Comparison of ENCODE assay signal across 13 cellular contexts in genomic region chr17:48440660-48441059, GRCh38. TPM values are rescaled to one million over a fixed set of nuclear protein-coding genes. Genes with fewer than 3 reads are reported as not detected.
DNase-seq lines count a peak whose midpoint lies in the region; ATAC-seq and TF ChIP-seq lines count a peak whose summit lies in the region.
"Had no signal": no experiment of that assay in that cellular context is flagged by ENCODE, and none has a peak within 500 bp of the region (broad histone marks: within the 10 kb centered on the region; RNA-seq: fewer than 3 reads in every experiment).

No MANE protein-coding gene starts in this region.

- peak overlapping the region; percentile 98 for H3K27ac Mint-ChIP-seq in activated CD8-positive, alpha-beta memory T cell treated with anti-CD3 and anti-CD28 coated beads, Interleukin-2, amount 10 ng/mL, durations not matched to agents 7 days and 5 days
- H3K27ac Mint-ChIP-seq in activated naive CD8-positive, alpha-beta T cell treated with anti-CD3 and anti-CD28 coated beads, Interleukin-2, amount 10 ng/mL, durations not matched to agents 7 days and 5 days: peak overlapping the region; percentile 87
- peak overlapping the region; percentile 97 for H3K27ac Mint-ChIP-seq in stimulated activated naive B cell treated with anti-CD40 and anti-IgM and Interleukin-4, amounts not matched to agents 10 μg/mL and 1 μg/mL and 100 μg/mL, for 72 hours

- H3K4me1 ChIP-seq in MM.1S (ENCODE audit: low read length): peaks cover 66% of the 10 kb centered on the region

- H3K4me2 ChIP-seq in MM.1S (ENCODE audit: low read depth, low read length): peak overlapping the region; percentile 45

- peak overlapping the region; percentile 16; the same call in 1 of the 2 replicates for H3K4me3 ChIP-seq in MM.1S (ENCODE audit: low read length)
- H3K4me3 ChIP-seq: lower lobe of right lung had no signal

- peak overlapping the region; percentile 52 for H3K4me3 Mint-ChIP-seq in activated CD8-positive, alpha-beta memory T cell treated with anti-CD3 and anti-CD28 coated beads, Interleukin-2, amount 10 ng/mL, durations not matched to agents 7 days and 5 days
- peak overlapping the region; percentile 68 for H3K4me3 Mint-ChIP-seq in activated naive CD8-positive, alpha-beta T cell treated with anti-CD3 and anti-CD28 coated beads, Interleukin-2, amount 10 ng/mL, durations not matched to agents 7 days and 5 days
- H3K4me3 Mint-ChIP-seq in stimulated activated naive B cell treated with anti-CD40 and anti-IgM and Interleukin-4, amounts not matched to agents 10 μg/mL and 1 μg/mL and 100 μg/mL, for 72 hours: peak overlapping the region in 1 of 2 donors; percentile 23

- H3F3A ChIP-seq in MM.1S (ENCODE audit: insufficient read depth, low read length): peaks cover 36% of the 10 kb centered on the region

- no peaks in the 10 kb centered on the region for H3K27me3 Mint-ChIP-seq in activated CD8-positive, alpha-beta memory T cell treated with anti-CD3 and anti-CD28 coated beads, Interleukin-2, amount 10 ng/mL, durations not matched to agents 7 days and 5 days
- H3K27me3 Mint-ChIP-seq in activated naive CD8-positive, alpha-beta T cell treated with anti-CD3 and anti-CD28 coated beads, Interleukin-2, amount 10 ng/mL, durations not matched to agents 7 days and 5 days: no peaks in the 10 kb centered on the region
- H3K27me3 Mint-ChIP-seq in stimulated activated naive B cell treated with anti-CD40 and anti-IgM and Interleukin-4, amounts not matched to agents 10 μg/mL and 1 μg/mL and 100 μg/mL, for 72 hours: peaks cover 10 to 16% of the 10 kb centered on the region in 2 donors

- peak; percentile 9 for ATAC-seq in activated CD8-positive, alpha-beta memory T cell treated with anti-CD3 and anti-CD28 coated beads, Interleukin-2, amount 10 ng/mL, durations not matched to agents 7 days and 5 days
- peak; percentile 13 for ATAC-seq in activated naive CD8-positive, alpha-beta T cell treated with anti-CD3 and anti-CD28 coated beads, Interleukin-2, amount 10 ng/mL, durations not matched to agents 7 days and 5 days (ENCODE audit: low read depth)
- ATAC-seq in stimulated activated naive B cell treated with anti-CD40 and anti-IgM and Interleukin-4, amounts not matched to agents 10 μg/mL and 1 μg/mL and 100 μg/mL, for 72 hours (replicated peaks): no peak
- ATAC-seq in HG03025 (IDR thresholded peaks at IDR 0.05; ENCODE audit: low FRiP score, unreplicated experiment) (no peak), HG02678 (IDR thresholded peaks at IDR 0.05; ENCODE audit: unreplicated experiment) (no peak)

- H3K9me3 Mint-ChIP-seq in activated CD8-positive, alpha-beta memory T cell treated with anti-CD3 and anti-CD28 coated beads, Interleukin-2, amount 10 ng/mL, durations not matched to agents 7 days and 5 days (ENCODE audit: low read depth): peaks cover 2% of the 10 kb centered on the region
- H3K9me3 Mint-ChIP-seq in activated naive CD8-positive, alpha-beta T cell treated with anti-CD3 and anti-CD28 coated beads, Interleukin-2, amount 10 ng/mL, durations not matched to agents 7 days and 5 days: peaks cover 6% of the 10 kb centered on the region
- H3K9me3 Mint-ChIP-seq in stimulated activated naive B cell treated with anti-CD40 and anti-IgM and Interleukin-4, amounts not matched to agents 10 μg/mL and 1 μg/mL and 100 μg/mL, for 72 hours: peaks cover 8 to 14% of the 10 kb centered on the region in 2 donors

- H4K20me1 ChIP-seq in MM.1S (ENCODE audit: insufficient read depth, low read length): no peaks in the 10 kb centered on the region

- H3K79me2 ChIP-seq in MM.1S (ENCODE audit: low read length): no peaks in the 10 kb centered on the region

- no peaks in the 10 kb centered on the region for H3K9me3 ChIP-seq in MM.1S (replicated peaks; ENCODE audit: insufficient read depth, low read length)
- H3K9me3 ChIP-seq: lower lobe of right lung, neutrophil had no signal

- no peaks in the 10 kb centered on the region for H3K36me3 ChIP-seq in MM.1S (replicated peaks; ENCODE audit: insufficient read depth, low read length)
- H3K36me3 ChIP-seq: lower lobe of right lung, neutrophil had no signal

- DNase-seq in activated CD8-positive, alpha-beta memory T cell treated with anti-CD3 and anti-CD28 coated beads, Interleukin-2, amount 10 ng/mL, durations not matched to agents 7 days and 5 days: no peak
- no peak for DNase-seq in activated CD8-positive, alpha-beta memory T cell treated with anti-CD3 and anti-CD28 coated beads, Interleukin-2, amount 50 U/mL, for 48 hours
- DNase-seq in MM.1S (no peak), NCI-H1092 treated with DMSO at 0.1 percent for 48 hours (lab: John Stamatoyannopoulos, UW) (no peak)
- no peak for DNase-seq in activated naive CD8-positive, alpha-beta T cell treated with anti-CD3 and anti-CD28 coated beads, Interleukin-2, amount 10 ng/mL, durations not matched to agents 7 days and 5 days
- no peak for DNase-seq in stimulated activated naive B cell treated with anti-CD40 and anti-IgM and Interleukin-4, amounts not matched to agents 10 μg/mL and 1 μg/mL and 100 μg/mL, for 72 hours
- DNase-seq: HCEC 1CT, lower lobe of right lung, SIG-M5 had no signal

- CTCF ChIA-PET in activated CD8-positive, alpha-beta memory T cell treated with anti-CD3 and anti-CD28 coated beads, Interleukin-2, amount 10 ng/mL, durations not matched to agents 7 days and 5 days (lab: Charles Lee): interaction anchor here (0.6 to 11.2 kb wide), 9 partner anchors 8 to 153 kb away, joined by 3 to 145 read pairs (median 4); partner anchors contain the start of gene HOXB5

- H2AFZ ChIP-seq in MM.1S (ENCODE audit: low read length): no peak overlapping the region

- peak overlapping the region; percentile 61 for H3K9ac ChIP-seq in MM.1S (ENCODE audit: low read length)

- H3K27me3 ChIP-seq in MM.1S (replicated peaks; ENCODE audit: insufficient read depth, low read length): no peaks in the 10 kb centered on the region

- peaks cover 86% of the 10 kb centered on the region for H3K4me1 Mint-ChIP-seq in activated CD8-positive, alpha-beta memory T cell treated with anti-CD3 and anti-CD28 coated beads, Interleukin-2, amount 10 ng/mL, durations not matched to agents 7 days and 5 days
- H3K4me1 Mint-ChIP-seq in activated naive CD8-positive, alpha-beta T cell treated with anti-CD3 and anti-CD28 coated beads, Interleukin-2, amount 10 ng/mL, durations not matched to agents 7 days and 5 days: peaks cover 82% of the 10 kb centered on the region
- peaks cover 59 to 87% of the 10 kb centered on the region in 2 donors for H3K4me1 Mint-ChIP-seq in stimulated activated naive B cell treated with anti-CD40 and anti-IgM and Interleukin-4, amounts not matched to agents 10 μg/mL and 1 μg/mL and 100 μg/mL, for 72 hours

- peak overlapping the region; percentile 87 for H3K27ac ChIP-seq in MM.1S (ENCODE audit: low read length)
- H3K27ac ChIP-seq: lower lobe of right lung, neutrophil had no signal

- POLR2A ChIA-PET in activated naive CD8-positive, alpha-beta T cell treated with anti-CD3 and anti-CD28 coated beads, Interleukin-2, amount 10 ng/mL, durations not matched to agents 7 days and 5 days (lab: Charles Lee): interaction anchor here (1.0 to 5.1 kb wide), 4 partner anchors 9 to 14 kb away, joined by 3 to 61 read pairs (median 20); partner anchors contain the start of gene SKAP1

- no peak for TF ChIP-seq CTCF in MM.1S (IDR thresholded peaks at IDR 0.05; ENCODE audit: low read length)

- H3K9me2 ChIP-seq in MM.1S (replicated peaks; ENCODE audit: insufficient read depth, low read length): no peaks in the 10 kb centered on the region

- H3K36me3 Mint-ChIP-seq in activated CD8-positive, alpha-beta memory T cell treated with anti-CD3 and anti-CD28 coated beads, Interleukin-2, amount 10 ng/mL, durations not matched to agents 7 days and 5 days: peaks cover 17% of the 10 kb centered on the region
- peaks cover 19% of the 10 kb centered on the region for H3K36me3 Mint-ChIP-seq in activated naive CD8-positive, alpha-beta T cell treated with anti-CD3 and anti-CD28 coated beads, Interleukin-2, amount 10 ng/mL, durations not matched to agents 7 days and 5 days
- H3K36me3 Mint-ChIP-seq in stimulated activated naive B cell treated with anti-CD40 and anti-IgM and Interleukin-4, amounts not matched to agents 10 μg/mL and 1 μg/mL and 100 μg/mL, for 72 hours: peaks cover 9% of the 10 kb centered on the region in 2 donors

RNA-seq across cellular contexts. Expression of gene SKAP1, which starts 10.6 kb away (rescaled TPM):
- 10 to 100 TPM; 75.5 to 91.4 TPM for total RNA-seq in activated CD8-positive, alpha-beta memory T cell treated with anti-CD3 and anti-CD28 coated beads, Interleukin-2, amount 10 ng/mL, durations not matched to agents 7 days and 5 days
- 10 to 100 TPM; 96.0 to 98.8 TPM for total RNA-seq in activated naive CD8-positive, alpha-beta T cell treated with anti-CD3 and anti-CD28 coated beads, Interleukin-2, amount 10 ng/mL, durations not matched to agents 7 days and 5 days
- total RNA-seq: astrocyte had no signal

Comparison
In these comparisons a context has a peak if more than half of its experiments do, and no peak if none do; other contexts are left out.
1. ATAC-seq: peak in activated CD8-positive, alpha-beta memory T cell treated with anti-CD3 and anti-CD28 coated beads, Interleukin-2, amount 10 ng/mL, durations not matched to agents 7 days and 5 days (single experiment) and activated naive CD8-positive, alpha-beta T cell treated with anti-CD3 and anti-CD28 coated beads, Interleukin-2, amount 10 ng/mL, durations not matched to agents 7 days and 5 days (single experiment); none in stimulated activated naive B cell treated with anti-CD40 and anti-IgM and Interleukin-4, amounts not matched to agents 10 μg/mL and 1 μg/mL and 100 μg/mL, for 72 hours (0 of 2), HG03025 (single experiment) and HG02678 (single experiment).
2. Peak in every context shown above with its lines, with median percentiles within 50 percentile points of each other: H3K27ac Mint-ChIP-seq.